Comparison of ENCODE assay signal across 35 cellular contexts in the genomic region with DNA sequence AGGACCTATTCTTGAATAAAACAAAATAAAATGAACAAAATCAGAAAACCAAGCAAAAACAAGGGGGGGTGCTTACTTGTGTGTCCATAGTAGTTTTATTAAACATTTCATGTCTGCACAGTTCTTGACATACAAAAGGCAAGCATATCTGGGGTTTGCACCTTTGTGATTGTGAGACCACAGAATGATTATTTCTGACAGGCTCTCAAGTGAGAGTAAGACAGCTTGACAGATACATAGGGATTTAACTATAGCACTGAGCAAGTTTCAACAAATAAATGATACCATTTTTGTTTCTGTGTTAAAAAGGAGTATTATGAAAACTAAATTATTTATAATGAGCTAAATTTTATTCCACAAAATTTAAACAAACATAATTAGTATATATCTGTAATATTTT.
"Had no signal": no experiment of that assay in that cellular context is flagged by ENCODE, and none has a peak within 500 bp of the region (broad histone marks: within the 10 kb centered on the region; RNA-seq: fewer than 3 reads in every experiment).

No MANE protein-coding gene starts in this region.

- H3K9ac ChIP-seq: KMS-11 had no signal

- H3K27ac ChIP-seq: KMS-11 had no signal

- H3K36me3 ChIP-seq: MG63 had no signal

- DNase-seq: Karpas-422, Kasumi-1, KG1, MG63, MM.1S, MV-4-11, NCI-H1048, NCI-H1092, NCI-H1092 treated with DMSO at 0.1 percent for 48 hours, NCI-H1105, NCI-H1105 treated with DMSO at 0.1 percent for 48 hours, NCI-H1417, NCI-H1417 treated with DMSO at 0.1 percent for 48 hours, NCI-H1436, NCI-H1436 treated with DMSO at 0.1 percent for 48 hours, NCI-H146, NCI-H1694, NCI-H1694 treated with DMSO at 0.1 percent for 48 hours, NCI-H187, NCI-H187 treated with DMSO at 0.1 percent for 48 hours, NCI-H1930, NCI-H2029, NCI-H2029 treated with DMSO at 0.1 percent for 48 hours, NCI-H2081, NCI-H2081 treated with DMSO at 0.1 percent for 48 hours, NCI-H2107, NCI-H2171, NCI-H2171 treated with DMSO at 0.1 percent for 48 hours, NCI-H2227 treated with DMSO at 0.1 percent for 48 hours, NCI-H226, NCI-H345, NCI-H446, NCI-H446 treated with DMSO at 0.1 percent for 48 hours, NCI-H510A had no signal

- H3K4me3 ChIP-seq: MG63 had no signal

- H3K9me3 ChIP-seq: MG63 had no signal

- H3K4me2 ChIP-seq: KMS-11 had no signal

- H3K27me3 ChIP-seq: MG63 had no signal
